ENCODE assay signal across 11 cellular contexts in genomic region chr12:124632510-124632909, GRCh38.
DNase-seq lines count a peak whose midpoint lies in the region; ATAC-seq and TF ChIP-seq lines count a peak whose summit lies in the region.
"Had no signal": no experiment of that assay in that cellular context is flagged by ENCODE, and none has a peak within 500 bp of the region (broad histone marks: within the 10 kb centered on the region; RNA-seq: fewer than 3 reads in every experiment).

No MANE protein-coding gene starts in this region.

- WGBS in esophagus, 2 donors = 54 to 64% methylated on average over 6 of the region's 6 CpGs

- in situ Hi-C loops in ACHN (cut with HindIII; ENCODE audit: low pct_ligation_motif_present, low pct_unique_long_range_greater_than_20kb, low sequenced_read_pairs) = no loop called here

- no peaks in the 10 kb centered on the region for H3K9me3 ChIP-seq in esophagus (ENCODE audit: control insufficient read depth in 2 of 2, insufficient read depth in 1 of 2, low read depth in 1 of 2, low read length in 1 of 2)

- no peaks in the 10 kb centered on the region for H3K36me3 ChIP-seq in esophagus (ENCODE audit: control insufficient read depth in 2 of 2, insufficient read depth in 2 of 2, low read length in 1 of 2)
- H3K36me3 ChIP-seq: heart right ventricle had no signal

- H3K27ac ChIP-seq in esophagus (ENCODE audit: low read depth in 2 of 2, low read length in 1 of 2) = peak overlapping the region; percentile 40 to 75

- no peaks in the 10 kb centered on the region for H3K27me3 ChIP-seq in esophagus (ENCODE audit: control insufficient read depth in 1 of 2, insufficient read depth in 2 of 2, low read length in 2 of 2)
- H3K27me3 ChIP-seq: heart right ventricle had no signal

- H3K4me1 ChIP-seq in esophagus (ENCODE audit: control insufficient read depth in 2 of 2, insufficient read depth in 2 of 2, low read length in 1 of 2) = peaks cover 0 to 9% of the 10 kb centered on the region in 2 donors

- ATAC-seq in omental fat pad (ENCODE audit: low FRiP score) = peak; percentile 64
- no peak for ATAC-seq in HG02938 (IDR thresholded peaks at IDR 0.05; ENCODE audit: unreplicated experiment)

- no peak for TF ChIP-seq CTCF in omental fat pad (IDR thresholded peaks at IDR 0.05)

- peak; percentile 22 for DNase-seq in HT-29 (ENCODE audit: low spot score)
- peak; percentile 82 for DNase-seq in NCI-H69 (lab: John Stamatoyannopoulos, UW)
- no peak for DNase-seq in omental fat pad (ENCODE audit: low spot score)
- DNase-seq in activated CD8-positive, alpha-beta memory T cell treated with anti-CD3 and anti-CD28 coated beads for 24 hours = no peak
- no peak for DNase-seq in ACHN
- DNase-seq: COR-L47; effector memory CD4-positive, alpha-beta T cell; heart right ventricle; NCI-H1092 had no signal

- no peak overlapping the region for H3K4me3 ChIP-seq in esophagus (ENCODE audit: low read depth in 1 of 2, low read length in 2 of 2)
- H3K4me3 ChIP-seq: heart right ventricle had no signal

Comparison
In these comparisons a context has a peak if more than half of its experiments do, and no peak if none do; other contexts are left out.
1. DNase-seq: peak in HT-29 (single experiment) and NCI-H69 (single experiment); none in omental fat pad (single experiment), activated CD8-positive, alpha-beta memory T cell treated with anti-CD3 and anti-CD28 coated beads for 24 hours (single experiment) and ACHN (single experiment).